ENCODE assay signal across 1 cellular context in genomic region chr16:57600952-57601580, GRCh38.
A peak's percentile ranks its signal among the peaks of the same experiment; 100 is the strongest.
TF ChIP-seq lines count a peak whose summit lies in the region.

No MANE protein-coding gene starts in this region.

TF ChIP-seq in K562, 482 proteins besides CTCF, POLR2A, EP300 and RAD21:
- TF ChIP-seq RBM25 (IDR thresholded peaks at IDR 0.05; ENCODE audit: low read depth, low read length, severe bottlenecking) (peak; percentile 94), BCOR (IDR thresholded peaks at IDR 0.05) (peak; percentile 92), NR2C2 (CRISPR knock-in tag; IDR thresholded peaks at IDR 0.05) (no peak), NR2C2 (tag; IDR thresholded peaks at IDR 0.05) (no peak), KDM1A (IDR thresholded peaks at IDR 0.05) (peak; percentile 53 to 72; a peak in 3 of 4 replicates), ZNF239 (CRISPR knock-in tag; IDR thresholded peaks at IDR 0.05) (peak; percentile 34; the same call in 1 of the 2 replicates), NR3C1 (CRISPR knock-in tag; IDR thresholded peaks at IDR 0.05) (no peak), ADNP (tag; IDR thresholded peaks at IDR 0.05) (peak; percentile 70), HDAC2 (IDR thresholded peaks at IDR 0.05) (peak; percentile 62; the same call in 1 of the 2 replicates), TEAD1 (CRISPR knock-in tag; IDR thresholded peaks at IDR 0.05) (no peak), RCOR1 (IDR thresholded peaks at IDR 0.05; ENCODE audit: borderline replicate concordance in 1 of 2, low read depth in 2 of 2, low read length in 2 of 2) (peak in 1 of 2 experiments; percentile 38; a peak in 1 of 4 replicates), ZKSCAN1 (IDR thresholded peaks at IDR 0.05; ENCODE audit: low read depth, low read length) (no peak)
